12 cellular contexts compared by ENCODE assay signal in genomic region chr4:82842593-82842992, GRCh38. TPM values are rescaled to one million over a fixed set of nuclear protein-coding genes. Genes with fewer than 3 reads are reported as not detected.
DNase-seq lines count a peak whose midpoint lies in the region; ATAC-seq and TF ChIP-seq lines count a peak whose summit lies in the region.
"Had no signal": no experiment of that assay in that cellular context is flagged by ENCODE, and none has a peak within 500 bp of the region (broad histone marks: within the 10 kb centered on the region; RNA-seq: fewer than 3 reads in every experiment).

No MANE protein-coding gene starts in this region.

- intact Hi-C loops in esophagus squamous epithelium (cut with DNase I) = no loop called here
- intact Hi-C loops in aorta (cut with DNase I) = no loop called here

- TF ChIP-seq CTCF in WERI-Rb-1 (IDR thresholded peaks at IDR 0.05; ENCODE audit: low read depth, low read length) (peak; percentile 35; the same call in 1 of the 2 replicates), esophagus squamous epithelium (IDR thresholded peaks at IDR 0.05) (peak in 1 of 6 experiments; percentile 11)

- H3K36me3 ChIP-seq in H7 (replicated peaks; ENCODE audit: control insufficient read depth, insufficient read depth, low read length) (peaks cover 29% of the 10 kb centered on the region), WERI-Rb-1 (peaks cover 57% of the 10 kb centered on the region), esophagus squamous epithelium (peaks cover 12 to 100% (median 13%) of the 10 kb centered on the region in 3 donors), aorta (ENCODE audit: control insufficient read depth in 1 of 2, insufficient read depth in 2 of 2, low read length in 1 of 2) (peaks cover 2 to 13% of the 10 kb centered on the region in 2 donors)

- no peak overlapping the region for H3K27ac ChIP-seq in WERI-Rb-1
- no peak overlapping the region for H3K27ac ChIP-seq in esophagus squamous epithelium
- no peak overlapping the region for H3K27ac ChIP-seq in aorta (ENCODE audit: low read depth in 1 of 2, low read length in 2 of 2)
- H3K27ac ChIP-seq: thyroid gland had no signal

- TF ChIP-seq POLR2A in esophagus squamous epithelium (IDR thresholded peaks at IDR 0.05) = no peak

- H3K27me3 ChIP-seq in H7 (ENCODE audit: control insufficient read depth, insufficient read depth, low read length) = no peaks in the 10 kb centered on the region
- no peaks in the 10 kb centered on the region for H3K27me3 ChIP-seq in WERI-Rb-1 (ENCODE audit: insufficient read depth, low read depth, severe bottlenecking)
- no peaks in the 10 kb centered on the region for H3K27me3 ChIP-seq in esophagus squamous epithelium
- no peaks in the 10 kb centered on the region for H3K27me3 ChIP-seq in aorta (ENCODE audit: control insufficient read depth in 1 of 2, insufficient read depth in 2 of 2, low read length in 1 of 2)
- H3K27me3 ChIP-seq: thyroid gland had no signal

- DNase-seq in AG20443 (ENCODE audit: low spot score) (peak; percentile 21), H7 (peak; percentile 24), WERI-Rb-1 (no peak), iris pigment epithelial cell (ENCODE audit: low read depth) (peak; percentile 38), esophagus squamous epithelium (lab: John Stamatoyannopoulos, UW) (no peak), aorta (no peak)
- DNase-seq in activated naive CD4-positive, alpha-beta T cell (lab: John Stamatoyannopoulos, UW) = no peak
- DNase-seq: NCI-H226; stimulated activated CD4-positive, alpha-beta T cell treated with anti-CD3 and anti-CD28 coated beads, Interleukin-4, amount 100 ng/mL, for 24 hours; T-helper 2 cell; thyroid gland had no signal

- H3K9me3 ChIP-seq in WERI-Rb-1 (ENCODE audit: severe bottlenecking) (no peaks in the 10 kb centered on the region), esophagus squamous epithelium (no peaks in the 10 kb centered on the region), aorta (ENCODE audit: control insufficient read depth, low read length) (no peaks in the 10 kb centered on the region)
- H3K9me3 ChIP-seq: thyroid gland had no signal

- no peak overlapping the region for H3K4me3 ChIP-seq in H7 (ENCODE audit: insufficient read depth, low read depth, low read length)
- no peak overlapping the region for H3K4me3 ChIP-seq in WERI-Rb-1 (ENCODE audit: low read depth, low read length)
- no peak overlapping the region for H3K4me3 ChIP-seq in esophagus squamous epithelium
- no peak overlapping the region for H3K4me3 ChIP-seq in aorta (ENCODE audit: low read length in 2 of 2)
- H3K4me3 ChIP-seq: thyroid gland had no signal

- no peaks in the 10 kb centered on the region for H3K4me1 ChIP-seq in esophagus squamous epithelium
- H3K4me1 ChIP-seq in aorta (ENCODE audit: control insufficient read depth in 1 of 2, insufficient read depth in 2 of 2, low read length in 2 of 2) = no peaks in the 10 kb centered on the region
- H3K4me1 ChIP-seq: thyroid gland had no signal

- ATAC-seq in GM21447 (IDR thresholded peaks at IDR 0.05; ENCODE audit: unreplicated experiment) (no peak), aorta (ENCODE audit: low FRiP score) (no peak)

RNA-seq across cellular contexts. Expression of gene SCD5, which starts 44.0 kb away (rescaled TPM):
- 2.3 and 4.8 TPM in 2 replicates for total RNA-seq in H7 (2014; rRNA removed; shearing (Covaris generic))
- total RNA-seq in esophagus squamous epithelium (1 to 10 TPM; 1.2 to 6.3 (median 4.3) TPM), aorta (10 to 100 TPM in 1 of 2 donors, 1 to 10 TPM in 1; 6.0 to 11.5 TPM)
- 1 to 10 TPM; 2.6 to 4.4 TPM for polyA plus RNA-seq in aorta

RNA-seq across cellular contexts. Expression of gene SEC31A, which starts 48.4 kb away (rescaled TPM):
- total RNA-seq in H7 (2014; rRNA removed; shearing (Covaris generic)) = 117 and 122 TPM in 2 replicates
- total RNA-seq in esophagus squamous epithelium (100 to 1,000 TPM in 3 of 4 donors, 10 to 100 TPM in 1; 88.8 to 161 (median 128) TPM), aorta (100 to 1,000 TPM; 297 to 338 TPM)
- 100 to 1,000 TPM; 100 to 165 TPM for polyA plus RNA-seq in aorta

RNA-seq across cellular contexts. Expression of gene THAP9, which starts 57.9 kb away (rescaled TPM):
- 22.9 and 26.2 TPM in 2 replicates for total RNA-seq in H7 (2014; rRNA removed; shearing (Covaris generic))
- total RNA-seq in esophagus squamous epithelium (1 to 10 TPM; 1.1 to 6.2 (median 2.8) TPM), aorta (1 to 10 TPM; 2.6 to 6.5 TPM)
- polyA plus RNA-seq in aorta = 1 to 10 TPM; 1.6 to 2.6 TPM

Comparison
In these comparisons a context has a peak if more than half of its experiments do, and no peak if none do; other contexts are left out.
1. DNase-seq: peak in AG20443 (single experiment), H7 (single experiment) and iris pigment epithelial cell (single experiment); none in WERI-Rb-1 (single experiment), activated naive CD4-positive, alpha-beta T cell (0 of 4), esophagus squamous epithelium (single experiment) and aorta (0 of 2).